Comparison of ENCODE assay signal across 10 cellular contexts in genomic region chr4:164997324-164997723, GRCh38. TPM values are rescaled to one million over a fixed set of nuclear protein-coding genes. Genes with fewer than 3 reads are reported as not detected.
A peak's percentile ranks its signal among the peaks of the same experiment; 100 is the strongest.
DNase-seq lines count a peak whose midpoint lies in the region; ATAC-seq and TF ChIP-seq lines count a peak whose summit lies in the region.
"Had no signal": no experiment of that assay in that cellular context is flagged by ENCODE, and none has a peak within 500 bp of the region (broad histone marks: within the 10 kb centered on the region; RNA-seq: fewer than 3 reads in every experiment).

No MANE protein-coding gene starts in this region.

- H3K9ac ChIP-seq in SK-N-MC (ENCODE audit: insufficient read length), result no peak overlapping the region

- peak; percentile 64 for ATAC-seq in left colon
- ATAC-seq in GM19397 (IDR thresholded peaks at IDR 0.05; ENCODE audit: unreplicated experiment), result no peak
- ATAC-seq: natural killer cell had no signal

- TF ChIP-seq CTCF in GM12864 (IDR thresholded peaks at IDR 0.05; ENCODE audit: low read depth, low read length, missing control alignments), result peak; percentile 32

- no peaks in the 10 kb centered on the region for H3K36me3 ChIP-seq in SK-N-MC (ENCODE audit: insufficient read depth, low read length)

- H3K4me3 ChIP-seq in GM12864 (ENCODE audit: low read depth, low read length), result no peak overlapping the region
- no peak overlapping the region for H3K4me3 ChIP-seq in SK-N-MC

- DNase-seq in GM12864 (ENCODE audit: low read depth), result no peak
- peak; percentile 14 for DNase-seq in HT-29 (ENCODE audit: low spot score)
- DNase-seq in SK-N-MC (ENCODE audit: low read depth, low spot score), result peak; percentile 6
- peak in 1 of 2 donors; percentile 22 for DNase-seq in left colon
- DNase-seq in activated T-cell treated with anti-CD3 and anti-CD28 coated beads for 4 hours, result no peak
- no peak for DNase-seq in HuH-7 (ENCODE audit: low spot score)
- DNase-seq in activated CD4-positive, alpha-beta T cell treated with anti-CD3 and anti-CD28 coated beads for 48 hours, result no peak
- DNase-seq: natural killer cell, NCI-H1436 had no signal

- H3K9me3 ChIP-seq in SK-N-MC (ENCODE audit: low read depth, low read length), result no peaks in the 10 kb centered on the region

- intact Hi-C loops in left colon (cut with DNase I, micrococcal nuclease), result no loop called here

- no peak overlapping the region for H3K27ac ChIP-seq in SK-N-MC

RNA-seq across cellular contexts. Expression of gene TRIM61, which starts 19.9 kb away (rescaled TPM):
- not detected in 2 replicates for total RNA-seq in HT-29 (2014; rRNA removed; shearing (Covaris generic))
- under 1 TPM in 1 of 2 donors, not detected in 1; 0.20 TPM for total RNA-seq in left colon

RNA-seq across cellular contexts. Expression of gene TRIM60, which starts 34.5 kb away (rescaled TPM):
- total RNA-seq in HT-29 (2014; rRNA removed; shearing (Covaris generic)), result not detected in 2 replicates
- total RNA-seq in left colon, result not detected
- total RNA-seq: natural killer cell had no signal

RNA-seq across cellular contexts. Expression of gene TRIM75, which starts 56.3 kb away (rescaled TPM):
- not detected in 2 replicates for total RNA-seq in HT-29 (2014; rRNA removed; shearing (Covaris generic))
- total RNA-seq in left colon, result not detected
- total RNA-seq: natural killer cell had no signal

Comparison
In these comparisons a context has a peak if more than half of its experiments do, and no peak if none do; other contexts are left out.
1. DNase-seq: peak in HT-29 (single experiment) and SK-N-MC (single experiment); none in GM12864 (single experiment), activated T-cell treated with anti-CD3 and anti-CD28 coated beads for 4 hours (single experiment), HuH-7 (single experiment) and activated CD4-positive, alpha-beta T cell treated with anti-CD3 and anti-CD28 coated beads for 48 hours (single experiment).